1 cellular context compared by ENCODE assay signal in the genomic region with DNA sequence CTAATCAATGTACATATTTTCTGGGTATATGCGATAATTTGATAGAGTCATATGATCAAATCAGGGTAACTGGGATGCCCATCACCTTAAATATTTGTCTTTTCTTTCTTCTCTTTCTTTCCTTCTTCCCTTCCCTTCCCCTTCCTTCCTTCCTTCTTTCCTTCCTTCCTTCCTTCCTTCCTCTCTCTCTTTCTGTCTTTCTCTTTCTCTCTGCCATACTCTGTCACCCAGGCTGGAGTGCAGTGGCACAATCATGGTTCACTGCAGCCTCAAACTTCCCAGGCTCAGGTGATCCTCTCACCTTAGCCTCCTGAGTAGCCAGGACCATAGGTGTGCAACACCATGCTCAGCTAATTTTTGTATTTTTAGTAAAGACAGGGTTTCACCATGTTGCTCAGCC. TPM values are rescaled to one million over a fixed set of nuclear protein-coding genes. Genes with fewer than 3 reads are reported as not detected.
"Had no signal": no experiment of that assay in that cellular context is flagged by ENCODE, and none has a peak within 500 bp of the region (broad histone marks: within the 10 kb centered on the region; RNA-seq: fewer than 3 reads in every experiment).

No MANE protein-coding gene starts in this region.

RNA-seq across cellular contexts. Expression of gene MCF2L2, which starts 47.3 kb away (rescaled TPM):
- total RNA-seq: GM23248 had no signal
- polyA plus RNA-seq: GM23248 had no signal
